ENCODE assay signal across 16 cellular contexts in the genomic region with DNA sequence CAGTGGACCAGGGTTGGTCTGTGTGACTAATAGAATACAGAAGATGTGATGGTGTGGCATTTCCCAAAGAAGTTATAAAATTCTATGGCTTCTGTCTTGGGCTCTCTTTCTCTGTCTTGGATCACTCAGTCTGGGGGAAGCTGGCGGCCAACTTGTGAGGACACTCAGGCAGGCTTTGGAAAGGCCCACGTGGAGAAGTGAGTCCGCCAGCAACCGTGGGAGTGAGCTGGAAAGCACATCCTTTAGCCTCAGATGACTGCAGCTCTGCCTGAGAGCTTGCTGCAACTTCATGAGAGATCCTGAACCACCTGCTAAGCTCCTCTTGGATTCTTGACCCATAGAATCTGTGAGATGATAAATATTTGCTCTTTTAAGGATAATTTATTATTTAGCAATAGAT.
DNase-seq lines count a peak whose midpoint lies in the region; ATAC-seq lines count a peak whose summit lies in the region.
"Had no signal": no experiment of that assay in that cellular context is flagged by ENCODE, and none has a peak within 500 bp of the region (broad histone marks: within the 10 kb centered on the region; RNA-seq: fewer than 3 reads in every experiment).

No MANE protein-coding gene starts in this region.

- intact Hi-C loops in left cardiac atrium (cut with DNase I): no loop called here
- intact Hi-C loops in Right ventricle myocardium superior (cut with DNase I): no loop called here

- ATAC-seq in left cardiac atrium (peak in 1 of 2 donors; percentile 51), Right ventricle myocardium superior (ENCODE audit: poor library complexity) (no peak), GM18858 (IDR thresholded peaks at IDR 0.05; ENCODE audit: unreplicated experiment) (no peak)
- ATAC-seq: A549; CD8-positive, alpha-beta T cell; HepG2 had no signal

- peak; percentile 30 for DNase-seq in left cardiac atrium
- DNase-seq in Right ventricle myocardium superior: no peak
- peak; percentile 5 for DNase-seq in amniotic epithelial cell (ENCODE audit: low read depth)
- DNase-seq in inferior parietal cortex (ENCODE audit: extremely low spot score): peak; percentile 40
- DNase-seq in superior temporal gyrus (ENCODE audit: extremely low spot score): peak; percentile 54
- no peak for DNase-seq in NCI-H2107 (lab: John Stamatoyannopoulos, UW)
- no peak for DNase-seq in NCI-H748 treated with DMSO at 0.1 percent for 48 hours (lab: John Stamatoyannopoulos, UW)
- DNase-seq: BE2C; CD8-positive, alpha-beta T cell; COR-L47; EL; GOT3; H9 had no signal

Comparison
In these comparisons a context has a peak if more than half of its experiments do, and no peak if none do; other contexts are left out.
1. DNase-seq: peak in left cardiac atrium (single experiment), amniotic epithelial cell (single experiment), inferior parietal cortex (single experiment) and superior temporal gyrus (single experiment); none in Right ventricle myocardium superior (single experiment), NCI-H2107 (single experiment) and NCI-H748 treated with DMSO at 0.1 percent for 48 hours (single experiment).